In the genomic region with DNA sequence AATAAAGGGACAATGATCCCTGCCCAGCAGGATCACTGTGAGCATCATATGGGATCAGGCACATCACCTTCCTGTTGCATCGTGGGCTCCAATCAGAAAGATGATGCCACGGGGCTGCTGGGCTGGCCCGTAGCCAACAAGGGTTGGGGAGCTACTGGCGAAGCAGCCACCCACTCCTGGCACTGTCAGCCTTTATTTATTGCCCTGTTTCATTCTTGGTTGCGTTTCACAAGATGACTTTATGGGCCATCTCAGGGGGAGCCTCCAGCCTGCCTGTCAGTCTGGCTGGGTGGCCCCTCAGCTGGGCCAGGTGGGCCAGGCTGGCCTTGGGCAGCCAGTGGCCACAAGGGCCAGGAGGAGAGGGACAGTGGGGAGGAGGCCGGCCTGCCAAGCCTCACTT, we compare ENCODE assay signal across 28 cellular contexts. TPM values are rescaled to one million over a fixed set of nuclear protein-coding genes. Genes with fewer than 3 reads are reported as not detected.
DNase-seq lines count a peak whose midpoint lies in the region; ATAC-seq lines count a peak whose summit lies in the region.
"Had no signal": no experiment of that assay in that cellular context is flagged by ENCODE, and none has a peak within 500 bp of the region (broad histone marks: within the 10 kb centered on the region; RNA-seq: fewer than 3 reads in every experiment).

No MANE protein-coding gene starts in this region.

- peaks cover 51% of the 10 kb centered on the region for H3K27me3 Mint-ChIP-seq in stimulated activated naive CD8-positive, alpha-beta T cell treated with anti-CD3 and anti-CD28 coated beads, Interleukin-15, amount 100 ng/mL, for 72 hours
- peaks cover 13% of the 10 kb centered on the region for H3K27me3 Mint-ChIP-seq in stimulated activated memory B cell treated with anti-CD40 and anti-IgM and Interleukin-4, amounts not matched to agents 10 μg/mL and 1 μg/mL and 100 μg/mL, for 72 hours

- H2BK15ac ChIP-seq in mesenchymal stem cell (ENCODE audit: low read depth, poor library complexity, severe bottlenecking), result no peak overlapping the region

- H3K4me3 Mint-ChIP-seq in stimulated activated naive CD8-positive, alpha-beta T cell treated with anti-CD3 and anti-CD28 coated beads, Interleukin-15, amount 100 ng/mL, for 72 hours, result no peak overlapping the region
- H3K4me3 Mint-ChIP-seq in stimulated activated memory B cell treated with anti-CD40 and anti-IgM and Interleukin-4, amounts not matched to agents 10 μg/mL and 1 μg/mL and 100 μg/mL, for 72 hours, result no peak overlapping the region
- H3K4me3 Mint-ChIP-seq: activated CD4-positive, alpha-beta T cell treated with anti-CD3 and anti-CD28 coated beads, Interleukin-2, amount 10 ng/mL, durations not matched to agents 24 days and 14 days; CD4-positive, alpha-beta memory T cell; central memory CD8-positive, alpha-beta T cell; dendritic cell treated with granulocyte-macrophage colony-stimulating factor and Interleukin-4, amounts not matched to agents 40 ng/mL and 50 ng/mL, for 4 days; type B pancreatic cell had no signal

- no peaks in the 10 kb centered on the region for H3K36me3 ChIP-seq in mesenchymal stem cell (ENCODE audit: control insufficient read depth in 1 of 2, insufficient read depth in 2 of 2, low read depth in 1 of 2, low read length in 2 of 2)
- H3K36me3 ChIP-seq: esophagus squamous epithelium, HAP-1, MG63, pancreas had no signal

- no peak overlapping the region for H3K4me2 ChIP-seq in mesenchymal stem cell (ENCODE audit: low read length, poor library complexity, severe bottlenecking)
- H3K4me2 ChIP-seq: A549, hepatocyte, PC-9 had no signal

- H2BK120ac ChIP-seq in mesenchymal stem cell (ENCODE audit: low read depth, low read length), result no peak overlapping the region

- no peak overlapping the region for H4K91ac ChIP-seq in mesenchymal stem cell (ENCODE audit: low read length)

- no peak overlapping the region for H2BK5ac ChIP-seq in mesenchymal stem cell (ENCODE audit: low read depth, low read length, poor library complexity, severe bottlenecking)

- H3K9me3 Mint-ChIP-seq in stimulated activated naive CD8-positive, alpha-beta T cell treated with anti-CD3 and anti-CD28 coated beads, Interleukin-15, amount 100 ng/mL, for 72 hours, result no peaks in the 10 kb centered on the region
- H3K9me3 Mint-ChIP-seq in stimulated activated memory B cell treated with anti-CD40 and anti-IgM and Interleukin-4, amounts not matched to agents 10 μg/mL and 1 μg/mL and 100 μg/mL, for 72 hours, result no peaks in the 10 kb centered on the region
- H3K9me3 Mint-ChIP-seq: activated CD4-positive, alpha-beta T cell treated with anti-CD3 and anti-CD28 coated beads, Interleukin-2, amount 10 ng/mL, durations not matched to agents 24 days and 14 days; CD4-positive, alpha-beta memory T cell; central memory CD8-positive, alpha-beta T cell; dendritic cell treated with granulocyte-macrophage colony-stimulating factor and Interleukin-4, amounts not matched to agents 40 ng/mL and 50 ng/mL, for 4 days; type B pancreatic cell had no signal

- peak; percentile 51 for ATAC-seq in stimulated activated naive CD8-positive, alpha-beta T cell treated with anti-CD3 and anti-CD28 coated beads, Interleukin-15, amount 100 ng/mL, for 72 hours
- no peak for ATAC-seq in stimulated activated naive CD8-positive, alpha-beta T cell treated with anti-CD3 and anti-CD28 coated beads, Interleukin-15, Interleukin-2, amounts not matched to agents 100 U/mL and 50 U/mL, for 24 hours
- ATAC-seq in stimulated activated memory B cell treated with anti-CD40 and anti-IgM and Interleukin-4, amounts not matched to agents 10 μg/mL and 1 μg/mL and 100 μg/mL, for 72 hours, result no peak
- ATAC-seq: A549, left cardiac atrium, pancreas had no signal

- H2AFZ ChIP-seq in mesenchymal stem cell (ENCODE audit: low read depth, low read length), result no peak overlapping the region
- H2AFZ ChIP-seq: hepatocyte, PC-9 had no signal

- H3K27ac Mint-ChIP-seq in stimulated activated naive CD8-positive, alpha-beta T cell treated with anti-CD3 and anti-CD28 coated beads, Interleukin-15, amount 100 ng/mL, for 72 hours, result no peak overlapping the region
- H3K27ac Mint-ChIP-seq in stimulated activated memory B cell treated with anti-CD40 and anti-IgM and Interleukin-4, amounts not matched to agents 10 μg/mL and 1 μg/mL and 100 μg/mL, for 72 hours, result peak overlapping the region; percentile 38
- H3K27ac Mint-ChIP-seq: activated CD4-positive, alpha-beta T cell treated with anti-CD3 and anti-CD28 coated beads, Interleukin-2, amount 10 ng/mL, durations not matched to agents 24 days and 14 days; CD4-positive, alpha-beta memory T cell; dendritic cell treated with granulocyte-macrophage colony-stimulating factor and Interleukin-4, amounts not matched to agents 40 ng/mL and 50 ng/mL, for 4 days; type B pancreatic cell had no signal

- H3K14ac ChIP-seq in mesenchymal stem cell (ENCODE audit: low read length in 2 of 2), result no peak overlapping the region

- H3K4me3 ChIP-seq in mesenchymal stem cell (ENCODE audit: insufficient read depth in 1 of 2, low read depth in 1 of 2, low read length in 2 of 2), result no peak overlapping the region
- H3K4me3 ChIP-seq: A549, esophagus squamous epithelium, HAP-1, hepatocyte, MG63, pancreas, PC-9, skin epidermis had no signal

- no peaks in the 10 kb centered on the region for H3K9me3 ChIP-seq in mesenchymal stem cell (ENCODE audit: control insufficient read depth, low read length)
- H3K9me3 ChIP-seq: A549, esophagus squamous epithelium, HAP-1, MG63, pancreas had no signal

- DNase-seq in NCI-H345 (lab: John Stamatoyannopoulos, UW) (peak; percentile 45), NCI-H345 treated with DMSO at 0.1 percent for 48 hours (lab: John Stamatoyannopoulos, UW; ENCODE audit: unreplicated experiment) (no peak), NCI-H69 (lab: John Stamatoyannopoulos, UW) (peak; percentile 71), mesenchymal stem cell (no peak), NCI-H526 treated with DMSO at 0.1 percent for 48 hours (lab: John Stamatoyannopoulos, UW) (no peak)
- DNase-seq in stimulated activated naive CD8-positive, alpha-beta T cell treated with anti-CD3 and anti-CD28 coated beads, Interleukin-15, amount 100 ng/mL, for 72 hours, result peak in 1 of 2 donors; percentile 51
- DNase-seq in stimulated activated naive CD8-positive, alpha-beta T cell treated with anti-CD3 and anti-CD28 coated beads, Interleukin-15, Interleukin-2, amounts not matched to agents 100 U/mL and 50 U/mL, for 24 hours, result no peak
- DNase-seq: activated CD4-positive, alpha-beta T cell treated with anti-CD3 and anti-CD28 coated beads, Interleukin-2, amount 10 ng/mL, durations not matched to agents 24 days and 14 days; activated CD8-positive, alpha-beta memory T cell treated with anti-CD3 and anti-CD28 coated beads, Interleukin-2, amount 50 U/mL, for 48 hours; activated effector memory CD4-positive, alpha-beta T cell treated with Interleukin-2 at 50 U/mL for 16 hours; CD4-positive, alpha-beta memory T cell; DMS53; esophagus squamous epithelium; left cardiac atrium; MG63; NCI-H446; PC-9; retina; SHP77 had no signal

- WGBS in mesenchymal stem cell, result 84% methylated on average over 5 of the region's 6 CpGs

- no peak overlapping the region for H4K8ac ChIP-seq in mesenchymal stem cell (ENCODE audit: low read length)

- no peak overlapping the region for H2BK12ac ChIP-seq in mesenchymal stem cell (ENCODE audit: low read length in 2 of 2)

- peaks cover 31% of the 10 kb centered on the region for H3K4me1 Mint-ChIP-seq in stimulated activated naive CD8-positive, alpha-beta T cell treated with anti-CD3 and anti-CD28 coated beads, Interleukin-15, amount 100 ng/mL, for 72 hours
- peaks cover 23% of the 10 kb centered on the region for H3K4me1 Mint-ChIP-seq in stimulated activated memory B cell treated with anti-CD40 and anti-IgM and Interleukin-4, amounts not matched to agents 10 μg/mL and 1 μg/mL and 100 μg/mL, for 72 hours
- H3K4me1 Mint-ChIP-seq: central memory CD8-positive, alpha-beta T cell had no signal

- H3K27ac ChIP-seq in mesenchymal stem cell (ENCODE audit: low read length, poor library complexity, severe bottlenecking), result no peak overlapping the region
- H3K27ac ChIP-seq: A549, esophagus squamous epithelium, hepatocyte, pancreas, PC-9, skin epidermis had no signal

- no peaks in the 10 kb centered on the region for H3K79me1 ChIP-seq in mesenchymal stem cell (replicated peaks; ENCODE audit: low read length, poor library complexity, severe bottlenecking)

- no peak overlapping the region for H3K9ac ChIP-seq in mesenchymal stem cell (ENCODE audit: low read length)

- H3K23ac ChIP-seq in mesenchymal stem cell (ENCODE audit: low read length in 2 of 2), result no peak overlapping the region

- peaks cover 67 to 91% of the 10 kb centered on the region in 2 experiments for H3K27me3 ChIP-seq in mesenchymal stem cell (ENCODE audit: control insufficient read depth in 1 of 2, insufficient read depth in 1 of 2, low read length in 2 of 2)
- H3K27me3 ChIP-seq: pancreas had no signal

- no peak overlapping the region for H3K4ac ChIP-seq in mesenchymal stem cell (ENCODE audit: low read depth in 1 of 2, low read length in 2 of 2)

- no peak overlapping the region for H2AK5ac ChIP-seq in mesenchymal stem cell (ENCODE audit: low read length, severe bottlenecking)

- H3K36me3 Mint-ChIP-seq in stimulated activated memory B cell treated with anti-CD40 and anti-IgM and Interleukin-4, amounts not matched to agents 10 μg/mL and 1 μg/mL and 100 μg/mL, for 72 hours, result no peaks in the 10 kb centered on the region
- H3K36me3 Mint-ChIP-seq: CD4-positive, alpha-beta memory T cell; type B pancreatic cell had no signal

- peaks cover 7% of the 10 kb centered on the region for H3K4me1 ChIP-seq in mesenchymal stem cell (ENCODE audit: control insufficient read depth, insufficient read depth, low read depth, low read length)
- H3K4me1 ChIP-seq: A549, pancreas had no signal

- no peak overlapping the region for H3K18ac ChIP-seq in mesenchymal stem cell (ENCODE audit: low read depth in 1 of 2, low read length in 2 of 2)

RNA-seq across cellular contexts. Expression of gene VSTM2L, which starts 17.3 kb away (rescaled TPM):
- 2.1 TPM for polyA plus RNA-seq in mesenchymal stem cell (2013, experiment 1 of 2)
- polyA plus RNA-seq in mesenchymal stem cell (2013, experiment 2 of 2), result 2.4 TPM
- polyA plus RNA-seq: CD4-positive, alpha-beta memory T cell had no signal

Comparison
In these comparisons a context has a peak if more than half of its experiments do, and no peak if none do; other contexts are left out.
1. DNase-seq: peak in NCI-H345 (single experiment) and NCI-H69 (single experiment); none in NCI-H345 treated with DMSO at 0.1 percent for 48 hours (single experiment), stimulated activated naive CD8-positive, alpha-beta T cell treated with anti-CD3 and anti-CD28 coated beads, Interleukin-15, Interleukin-2, amounts not matched to agents 100 U/mL and 50 U/mL, for 24 hours (single experiment), mesenchymal stem cell (single experiment) and NCI-H526 treated with DMSO at 0.1 percent for 48 hours (single experiment).